In the genomic region with DNA sequence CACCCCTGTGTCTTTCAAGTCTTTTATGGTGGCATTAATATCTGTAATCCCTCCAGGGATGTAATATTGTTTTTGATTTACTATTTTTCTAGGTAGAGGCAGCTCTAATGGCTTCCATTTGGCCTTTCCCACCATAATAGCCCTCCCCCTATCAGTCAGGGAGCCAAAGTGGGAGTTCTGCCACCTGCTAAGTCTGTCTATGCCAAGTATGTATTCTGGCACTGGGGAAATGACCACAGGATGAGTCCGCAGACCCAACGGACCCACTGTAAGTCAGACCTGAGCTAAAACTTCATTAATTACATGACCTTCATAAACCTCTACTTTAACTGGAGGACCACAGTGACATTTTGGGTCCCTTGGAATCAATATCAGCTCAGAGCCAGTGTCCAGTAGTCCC, we compare ENCODE assay signal across 23 cellular contexts.
"Had no signal": no experiment of that assay in that cellular context is flagged by ENCODE, and none has a peak within 500 bp of the region (broad histone marks: within the 10 kb centered on the region; RNA-seq: fewer than 3 reads in every experiment).

No MANE protein-coding gene starts in this region.

- H3K36me3 ChIP-seq: colonic mucosa, esophagus squamous epithelium, gastrocnemius medialis, heart right ventricle, left lung, lower lobe of right lung had no signal

- H3K27ac ChIP-seq: colonic mucosa, epithelial cell of prostate, esophagus squamous epithelium, gastrocnemius medialis, heart right ventricle, left lung, lower lobe of right lung had no signal

- H3K9me3 ChIP-seq: colonic mucosa, gastrocnemius medialis had no signal

- ATAC-seq: effector memory CD8-positive, alpha-beta T cell; esophagus mucosa; gastrocnemius medialis; heart right ventricle; left cardiac atrium; left lung; left ventricle myocardium superior; lower lobe of right lung had no signal

- DNase-seq: colonic mucosa; cortex of kidney; effector CD8-positive, alpha-beta T cell; effector memory CD8-positive, alpha-beta T cell; endodermal cell; erythroblast; esophagus squamous epithelium; foreskin fibroblast; foreskin melanocyte; gastrocnemius medialis; glutamatergic neuron; head of caudate nucleus; heart right ventricle; hippocampal formation; left cardiac atrium; left lung; left ventricle myocardium superior; lower lobe of right lung; mesendoderm; midbrain; naive B cell had no signal

- H3K27me3 ChIP-seq: colonic mucosa, esophagus squamous epithelium, gastrocnemius medialis, heart right ventricle, left lung had no signal

- H3K4me1 ChIP-seq: colonic mucosa, gastrocnemius medialis, heart right ventricle, left lung, lower lobe of right lung had no signal

- H3K4me3 ChIP-seq: colonic mucosa, esophagus squamous epithelium, gastrocnemius medialis, heart right ventricle, left lung, lower lobe of right lung had no signal
